ENCODE assay signal across 1 cellular context in the genomic region with DNA sequence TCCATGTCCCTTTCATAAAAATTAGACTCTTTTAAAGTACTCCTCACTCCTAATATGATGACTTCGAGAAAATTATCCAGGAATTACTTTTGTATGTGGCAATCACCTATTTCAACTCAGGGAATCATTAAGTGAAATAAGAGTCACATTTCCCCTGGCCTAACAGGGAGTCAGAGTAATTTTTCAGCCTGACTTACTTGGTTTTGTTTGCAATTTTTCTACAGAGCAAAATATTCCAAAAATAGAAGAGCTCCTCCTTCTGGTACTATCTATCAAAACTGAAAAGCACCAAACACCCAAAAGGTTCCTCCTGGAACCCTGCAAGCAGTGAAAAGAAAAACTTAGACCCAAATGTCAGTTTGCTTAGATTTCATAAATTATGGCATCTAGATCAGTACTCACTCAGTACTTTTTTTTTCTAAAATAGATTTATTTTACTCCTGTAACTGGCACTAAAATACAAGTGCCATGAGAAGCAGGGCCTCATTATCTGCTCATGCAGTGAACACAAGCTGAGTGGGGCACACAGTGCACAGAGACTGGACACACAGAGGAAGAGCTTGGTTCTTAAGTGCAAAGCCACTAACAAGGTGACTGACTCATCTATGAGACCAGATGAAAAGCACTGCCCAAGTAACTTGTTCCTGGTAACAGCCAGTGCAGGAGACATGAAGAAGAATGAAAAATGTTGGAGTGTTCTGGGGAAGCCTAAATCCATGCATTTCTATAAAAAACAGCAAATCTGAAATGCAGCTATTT.
TF ChIP-seq lines count a peak whose summit lies in the region.

No MANE protein-coding gene starts in this region.

TF ChIP-seq in GM12878, 131 proteins besides CTCF, POLR2A, EP300 and RAD21:
- TF ChIP-seq SUZ12 (IDR thresholded peaks at IDR 0.05; ENCODE audit: unreplicated experiment) (no peak), ZNF217 (IDR thresholded peaks at IDR 0.05) (no peak), ASH2L (IDR thresholded peaks at IDR 0.05; ENCODE audit: borderline replicate concordance, low read depth) (no peak), ZNF207 (IDR thresholded peaks at IDR 0.05; ENCODE audit: borderline replicate concordance) (no peak), ATF7 (IDR thresholded peaks at IDR 0.05; ENCODE audit: low read depth) (no peak), NBN (IDR thresholded peaks at IDR 0.05) (no peak), NFIC (IDR thresholded peaks at IDR 0.05; ENCODE audit: low read depth, low read length) (no peak), WRNIP1 (IDR thresholded peaks at IDR 0.05; ENCODE audit: borderline replicate concordance, low read depth, low read length) (no peak), CHD1 (IDR thresholded peaks at IDR 0.05; ENCODE audit: low read depth, low read length) (no peak), CREM (IDR thresholded peaks at IDR 0.05; ENCODE audit: low read depth) (no peak), TARDBP (IDR thresholded peaks at IDR 0.05; ENCODE audit: borderline replicate concordance) (no peak), IRF4 (IDR thresholded peaks at IDR 0.05; ENCODE audit: low read depth, low read length) (no peak), RCOR1 (conservative IDR thresholded peaks at IDR 0.05; ENCODE audit: low read depth, low read length) (no peak), GATAD2B (conservative IDR thresholded peaks at IDR 0.05; ENCODE audit: low read depth) (no peak), CEBPB (IDR thresholded peaks at IDR 0.05; ENCODE audit: borderline replicate concordance in 1 of 2, low read depth in 2 of 2, low read length in 2 of 2) (no peak), CBX3 (IDR thresholded peaks at IDR 0.05; ENCODE audit: borderline replicate concordance, low read depth) (no peak), RUNX3 (IDR thresholded peaks at IDR 0.05; ENCODE audit: low read length) (no peak)
- TF ChIP-seq, protein P1, sequence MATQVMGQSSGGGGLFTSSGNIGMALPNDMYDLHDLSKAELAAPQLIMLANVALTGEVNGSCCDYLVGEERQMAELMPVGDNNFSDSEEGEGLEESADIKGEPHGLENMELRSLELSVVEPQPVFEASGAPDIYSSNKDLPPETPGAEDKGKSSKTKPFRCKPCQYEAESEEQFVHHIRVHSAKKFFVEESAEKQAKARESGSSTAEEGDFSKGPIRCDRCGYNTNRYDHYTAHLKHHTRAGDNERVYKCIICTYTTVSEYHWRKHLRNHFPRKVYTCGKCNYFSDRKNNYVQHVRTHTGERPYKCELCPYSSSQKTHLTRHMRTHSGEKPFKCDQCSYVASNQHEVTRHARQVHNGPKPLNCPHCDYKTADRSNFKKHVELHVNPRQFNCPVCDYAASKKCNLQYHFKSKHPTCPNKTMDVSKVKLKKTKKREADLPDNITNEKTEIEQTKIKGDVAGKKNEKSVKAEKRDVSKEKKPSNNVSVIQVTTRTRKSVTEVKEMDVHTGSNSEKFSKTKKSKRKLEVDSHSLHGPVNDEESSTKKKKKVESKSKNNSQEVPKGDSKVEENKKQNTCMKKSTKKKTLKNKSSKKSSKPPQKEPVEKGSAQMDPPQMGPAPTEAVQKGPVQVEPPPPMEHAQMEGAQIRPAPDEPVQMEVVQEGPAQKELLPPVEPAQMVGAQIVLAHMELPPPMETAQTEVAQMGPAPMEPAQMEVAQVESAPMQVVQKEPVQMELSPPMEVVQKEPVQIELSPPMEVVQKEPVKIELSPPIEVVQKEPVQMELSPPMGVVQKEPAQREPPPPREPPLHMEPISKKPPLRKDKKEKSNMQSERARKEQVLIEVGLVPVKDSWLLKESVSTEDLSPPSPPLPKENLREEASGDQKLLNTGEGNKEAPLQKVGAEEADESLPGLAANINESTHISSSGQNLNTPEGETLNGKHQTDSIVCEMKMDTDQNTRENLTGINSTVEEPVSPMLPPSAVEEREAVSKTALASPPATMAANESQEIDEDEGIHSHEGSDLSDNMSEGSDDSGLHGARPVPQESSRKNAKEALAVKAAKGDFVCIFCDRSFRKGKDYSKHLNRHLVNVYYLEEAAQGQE (IDR thresholded peaks at IDR 0.05; ENCODE audit: low read depth, low read length) = no peak
TF ChIP-seq in GM12878: peak in this region for 0.
